ENCODE assay signal across 27 cellular contexts in the genomic region with DNA sequence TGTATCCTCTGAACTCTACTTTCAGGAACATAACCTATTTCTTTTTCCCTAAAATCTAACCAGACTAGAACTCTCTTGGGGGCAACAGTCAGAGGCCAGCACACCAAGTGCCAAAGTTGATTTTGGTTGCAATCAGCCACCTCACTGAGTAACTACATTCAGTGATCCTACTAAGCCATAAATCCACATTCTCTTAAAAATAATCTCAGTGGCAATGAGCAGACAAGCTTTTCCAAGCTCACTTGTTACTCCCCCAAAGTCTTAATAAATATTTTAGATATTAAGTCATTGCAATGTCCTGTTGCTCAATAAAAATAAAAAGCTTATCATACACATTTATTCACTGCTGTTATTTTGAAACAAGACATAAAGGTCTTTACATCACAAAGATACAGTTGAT.
"Had no signal": no experiment of that assay in that cellular context is flagged by ENCODE, and none has a peak within 500 bp of the region (broad histone marks: within the 10 kb centered on the region; RNA-seq: fewer than 3 reads in every experiment).

No MANE protein-coding gene starts in this region.

- H3K4me3 ChIP-seq: gastrocnemius medialis, ovary, prostate gland, smooth muscle cell, tibial nerve had no signal

- DNase-seq: activated CD4-positive, alpha-beta T cell treated with anti-CD3 and anti-CD28 coated beads for 36 hours; activated CD4-positive, alpha-beta T cell treated with anti-CD3 and anti-CD28 coated beads, Interleukin-2, amount 50 U/mL, for 4 hours; activated CD4-positive, CD25-positive, alpha-beta regulatory T cell; activated effector memory CD4-positive, alpha-beta T cell treated with anti-CD3 and anti-CD28 coated beads, Interleukin-2, amount 50 U/mL, for 16 hours; activated naive CD4-positive, alpha-beta T cell treated with anti-CD3 and anti-CD28 coated beads for 36 hours; activated naive CD8-positive, alpha-beta T cell treated with anti-CD3 and anti-CD28 coated beads, Interleukin-2, amount 10 ng/mL, durations not matched to agents 7 days and 5 days; activated T-cell treated with anti-CD3 and anti-CD28 coated beads for 4 hours; amniotic stem cell; central memory CD4-positive, alpha-beta T cell; gastrocnemius medialis; glutamatergic neuron; left cardiac atrium; mammary epithelial cell; naive B cell; nephron progenitor cell; ovary; retina; stimulated activated CD4-positive, alpha-beta T cell treated with anti-CD3 and anti-CD28 coated beads, Interleukin-1b, Interleukin-23, amount 100 ng/mL, for 48 hours; stimulated activated CD4-positive, alpha-beta T cell treated with anti-CD3 and anti-CD28 coated beads, Interleukin-4, amount 100 ng/mL, for 4 hours; stimulated activated CD8-positive, alpha-beta memory T cell treated with anti-CD3 and anti-CD28 coated beads, Interleukin-4, amount 100 ng/mL, for 48 hours; stimulated activated naive CD8-positive, alpha-beta T cell treated with anti-CD3 and anti-CD28 coated beads, Interleukin-15, amount 100 ng/mL, for 72 hours had no signal

- H3K9me3 ChIP-seq: gastrocnemius medialis, neutrophil, ovary, prostate gland, tibial nerve had no signal

- H3K4me1 ChIP-seq: gastrocnemius medialis, prostate gland, tibial nerve had no signal

- H3K27me3 ChIP-seq: ovary, tibial nerve had no signal

- H3K36me3 ChIP-seq: gastrocnemius medialis, neutrophil, ovary, prostate gland, tibial nerve had no signal

- ATAC-seq: activated CD4-positive, alpha-beta T cell treated with anti-CD3 and anti-CD28 coated beads for 36 hours; gastrocnemius medialis; left cardiac atrium; sciatic nerve; stimulated activated memory B cell treated with anti-CD40 and anti-IgM and Interleukin-4, amounts not matched to agents 10 μg/mL and 1 μg/mL and 100 μg/mL, for 72 hours; stimulated activated naive CD8-positive, alpha-beta T cell treated with anti-CD3 and anti-CD28 coated beads, Interleukin-15, amount 100 ng/mL, for 72 hours had no signal

- H3K27ac ChIP-seq: gastrocnemius medialis, neutrophil, ovary, prostate gland, tibial nerve had no signal
